In genomic region chr1:43822040-43822439, GRCh38 we compare ENCODE assay signal across 10 cellular contexts.
A peak's percentile ranks its signal among the peaks of the same experiment; 100 is the strongest.
DNase-seq lines count a peak whose midpoint lies in the region; ATAC-seq, FAIRE-seq and TF ChIP-seq lines count a peak whose summit lies in the region.
"Had no signal": no experiment of that assay in that cellular context is flagged by ENCODE, and none has a peak within 500 bp of the region (broad histone marks: within the 10 kb centered on the region; RNA-seq: fewer than 3 reads in every experiment).

No MANE protein-coding gene starts in this region.

- H3K4me1 ChIP-seq in keratinocyte (ENCODE audit: control insufficient read depth, extremely low read depth, insufficient read depth, low read length) = peaks cover 28% of the 10 kb centered on the region

- H3K27ac ChIP-seq in brain microvascular endothelial cell (no peak overlapping the region), keratinocyte (ENCODE audit: control insufficient read depth, insufficient read depth, low read length) (peak overlapping the region; percentile 44)
- H3K27ac ChIP-seq: BLaER1 had no signal

- H3K36me3 ChIP-seq in brain microvascular endothelial cell (replicated peaks) (peaks cover 4% of the 10 kb centered on the region), keratinocyte (ENCODE audit: control insufficient read depth in 2 of 2, extremely low read depth in 1 of 2, insufficient read depth in 2 of 2, low read length in 2 of 2) (peaks cover 0 to 4% of the 10 kb centered on the region in 2 experiments)

- no peaks in the 10 kb centered on the region for H4K20me1 ChIP-seq in keratinocyte (ENCODE audit: control insufficient read depth, extremely low read depth, insufficient read depth, low read length)
- H4K20me1 ChIP-seq: BLaER1 had no signal

- peak; percentile 21 for DNase-seq in 8988T
- DNase-seq in HT1080 (ENCODE audit: low read depth) = peak; percentile 94
- peak; percentile 72 for DNase-seq in brain microvascular endothelial cell
- DNase-seq in keratinocyte (ENCODE audit: low read depth, low spot score) = peak; percentile 46
- DNase-seq in GOT3 (lab: John Stamatoyannopoulos, UW) = no peak
- DNase-seq: activated CD4-positive, alpha-beta T cell treated with anti-CD3 and anti-CD28 coated beads, Interleukin-2, amount 10 ng/mL, durations not matched to agents 7 days and 5 days had no signal

- no peaks in the 10 kb centered on the region for H3K9me3 ChIP-seq in keratinocyte (ENCODE audit: control insufficient read depth, low read depth, low read length)

- in situ Hi-C loops in brain microvascular endothelial cell (cut with HindIII; ENCODE audit: low pct_ligation_motif_present, low sequenced_read_pairs) = no loop called here

- peak; percentile 100 for FAIRE-seq in keratinocyte (lab: Jason Lieb, UNC)

- no peaks in the 10 kb centered on the region for H3K9me1 ChIP-seq in keratinocyte (ENCODE audit: control insufficient read depth, extremely low read depth, insufficient read depth, low read length)

- no peak overlapping the region for H2AFZ ChIP-seq in keratinocyte (ENCODE audit: control insufficient read depth, low read length)

- H3K4me2 ChIP-seq in keratinocyte (ENCODE audit: control insufficient read depth, extremely low read depth, insufficient read depth, low read depth, low read length) = peak overlapping the region; percentile 63

- no peak for TF ChIP-seq CTCF in brain microvascular endothelial cell (IDR thresholded peaks at IDR 0.05; ENCODE audit: low read depth, low read length, missing control alignments)
- no peak for TF ChIP-seq CTCF in keratinocyte (optimal IDR thresholded peaks at IDR 0.05 in 1 of 3, IDR thresholded peaks at IDR 0.05 in 1 of 3, conservative IDR thresholded peaks at IDR 0.05 in 1 of 3; ENCODE audit: extremely low read depth in 1 of 3, insufficient read depth in 2 of 3, low read length in 3 of 3)

- ATAC-seq in GM18517 (IDR thresholded peaks at IDR 0.05; ENCODE audit: unreplicated experiment) (no peak), HG03039 (IDR thresholded peaks at IDR 0.05; ENCODE audit: unreplicated experiment) (no peak), GM21367 (IDR thresholded peaks at IDR 0.05; ENCODE audit: unreplicated experiment) (no peak)

- H3K27me3 ChIP-seq in brain microvascular endothelial cell (replicated peaks) (no peaks in the 10 kb centered on the region), keratinocyte (ENCODE audit: control insufficient read depth, extremely low read depth, insufficient read depth, low read length) (no peaks in the 10 kb centered on the region)
- H3K27me3 ChIP-seq: BLaER1 had no signal

- H3K79me2 ChIP-seq in keratinocyte (ENCODE audit: control insufficient read depth, insufficient read depth, low read length) = no peaks in the 10 kb centered on the region

- no peak overlapping the region for H3K4me3 ChIP-seq in brain microvascular endothelial cell (ENCODE audit: low read depth, low read length)
- H3K4me3 ChIP-seq in keratinocyte (ENCODE audit: control insufficient read depth in 2 of 3, extremely low read depth in 1 of 3, insufficient read depth in 2 of 3, low read depth in 1 of 3, low read length in 3 of 3) = no peak overlapping the region
- H3K4me3 ChIP-seq: BLaER1 had no signal

- dilution Hi-C loops in keratinocyte (cut with MboI; ENCODE audit: extremely low pct_ligation_motif_present, low sequenced_read_pairs) = no loop called here

- peak overlapping the region; percentile 8 for H3K9ac ChIP-seq in keratinocyte (ENCODE audit: control insufficient read depth, extremely low read depth, insufficient read depth, low read length)
- H3K9ac ChIP-seq: BLaER1 had no signal
